ENCODE assay signal across 2 cellular contexts in genomic region chr10:60009316-60009715, GRCh38.
TF ChIP-seq lines count a peak whose summit lies in the region.

No MANE protein-coding gene starts in this region.

TF ChIP-seq in SK-N-SH treated with all-trans-retinoic acid at 6 μM for 48 hours, 23 proteins besides CTCF, POLR2A, EP300 and RAD21 (continued from another document):
- TF ChIP-seq ZFP30 (CRISPR knock-in tag; IDR thresholded peaks at IDR 0.05): no peak
- TF ChIP-seq TCF4 (CRISPR knock-in tag; IDR thresholded peaks at IDR 0.05; ENCODE audit: borderline replicate concordance): no peak

TF ChIP-seq in SK-N-SH, 30 proteins besides CTCF, POLR2A, EP300 and RAD21 (continued from another document):
- no peak for TF ChIP-seq TEAD4 (IDR thresholded peaks at IDR 0.05; ENCODE audit: borderline replicate concordance, insufficient read depth)
- TF ChIP-seq, protein P1, sequence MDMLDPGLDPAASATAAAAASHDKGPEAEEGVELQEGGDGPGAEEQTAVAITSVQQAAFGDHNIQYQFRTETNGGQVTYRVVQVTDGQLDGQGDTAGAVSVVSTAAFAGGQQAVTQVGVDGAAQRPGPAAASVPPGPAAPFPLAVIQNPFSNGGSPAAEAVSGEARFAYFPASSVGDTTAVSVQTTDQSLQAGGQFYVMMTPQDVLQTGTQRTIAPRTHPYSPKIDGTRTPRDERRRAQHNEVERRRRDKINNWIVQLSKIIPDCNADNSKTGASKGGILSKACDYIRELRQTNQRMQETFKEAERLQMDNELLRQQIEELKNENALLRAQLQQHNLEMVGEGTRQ (IDR thresholded peaks at IDR 0.05; ENCODE audit: borderline replicate concordance, low read depth, low read length): no peak
TF ChIP-seq in SK-N-SH: peak in this region for 0.
